1 cellular context compared by ENCODE assay signal in genomic region chr10:131068760-131069159, GRCh38.
A peak's percentile ranks its signal among the peaks of the same experiment; 100 is the strongest.
TF ChIP-seq lines count a peak whose summit lies in the region.

No MANE protein-coding gene starts in this region.

TF ChIP-seq in K562, 482 proteins besides CTCF, POLR2A, EP300 and RAD21 (continued from another document):
- TF ChIP-seq THRA (IDR thresholded peaks at IDR 0.05) (no peak), VEZF1 (CRISPR knock-in tag; IDR thresholded peaks at IDR 0.05) (no peak), GABPA (tag; conservative IDR thresholded peaks at IDR 0.05; ENCODE audit: low read depth) (peak; percentile 54; the same call in 1 of the 2 replicates), ZNF174 (CRISPR knock-in tag; IDR thresholded peaks at IDR 0.05) (no peak), RAD51 (IDR thresholded peaks at IDR 0.05; ENCODE audit: borderline replicate concordance, low read depth) (no peak), STAT5A (IDR thresholded peaks at IDR 0.05; ENCODE audit: borderline replicate concordance, low read length) (no peak), MED1 (CRISPR knock-in tag; IDR thresholded peaks at IDR 0.05; ENCODE audit: borderline replicate concordance) (no peak), FOXK1 (CRISPR knock-in tag; IDR thresholded peaks at IDR 0.05; ENCODE audit: borderline replicate concordance) (no peak)
